15 cellular contexts compared by ENCODE assay signal in the genomic region with DNA sequence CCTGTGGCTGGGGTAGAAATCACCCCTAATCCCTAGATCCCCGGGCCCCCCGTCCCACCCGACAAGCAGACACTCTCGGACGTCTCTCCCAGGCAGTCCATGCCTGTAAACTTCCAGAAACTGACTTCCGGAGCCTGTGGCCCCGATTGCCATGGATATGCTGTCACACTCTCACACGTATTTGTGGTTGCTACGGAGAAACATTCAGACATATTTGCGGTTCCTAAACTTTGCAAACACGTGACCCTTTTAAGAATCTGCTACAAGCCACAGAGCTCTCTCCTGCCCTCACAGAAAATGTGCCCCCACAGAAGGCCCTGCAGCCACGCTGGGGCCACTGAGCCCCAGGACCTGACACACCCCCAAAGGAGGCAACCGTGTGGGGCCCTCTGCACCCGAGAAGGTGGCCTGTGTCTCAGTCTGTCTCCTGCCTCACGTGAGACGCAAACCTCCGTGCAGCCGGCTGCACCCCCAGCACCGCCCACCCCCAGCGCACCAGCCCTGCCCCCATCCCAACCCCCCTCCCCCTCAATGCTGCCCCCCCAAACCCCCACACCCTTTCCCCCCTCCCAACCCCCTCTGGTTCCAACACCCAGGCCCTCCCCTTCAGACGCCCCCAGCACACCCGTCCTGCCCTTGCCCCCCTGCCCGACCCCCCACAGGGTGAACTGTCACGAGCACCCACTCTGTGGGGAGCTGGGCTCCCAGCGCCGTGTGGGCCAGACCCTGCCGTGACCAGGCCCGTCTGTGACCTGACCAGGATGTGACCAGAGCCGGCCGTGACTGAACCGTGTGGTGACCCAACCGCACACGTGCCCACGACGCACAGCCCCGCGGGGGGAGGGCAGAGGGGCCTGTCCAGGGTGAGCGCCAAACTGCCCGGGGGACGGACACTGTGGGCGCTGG.
DNase-seq lines count a peak whose midpoint lies in the region; ATAC-seq and TF ChIP-seq lines count a peak whose summit lies in the region.
"Had no signal": no experiment of that assay in that cellular context is flagged by ENCODE, and none has a peak within 500 bp of the region (broad histone marks: within the 10 kb centered on the region; RNA-seq: fewer than 3 reads in every experiment).

No MANE protein-coding gene starts in this region.

- ATAC-seq in HG03432 (IDR thresholded peaks at IDR 0.05; ENCODE audit: unreplicated experiment): no peak
- no peak for ATAC-seq in GM19463 (IDR thresholded peaks at IDR 0.05; ENCODE audit: unreplicated experiment)
- ATAC-seq: activated CD8-positive, alpha-beta T cell treated with anti-CD3 and anti-CD28 coated beads, Interleukin-2, amount 10 ng/mL, durations not matched to agents 7 days and 5 days; psoas muscle had no signal

- TF ChIP-seq POLR2A in esophagus squamous epithelium (IDR thresholded peaks at IDR 0.05): no peak

- H3K27ac ChIP-seq in esophagus squamous epithelium: no peak overlapping the region
- H3K27ac ChIP-seq: PC-9, psoas muscle, stomach had no signal

- no peaks in the 10 kb centered on the region for H3K9me3 ChIP-seq in esophagus squamous epithelium
- H3K9me3 ChIP-seq: psoas muscle, stomach had no signal

- DNase-seq in EL (peak; percentile 91), RPMI7951 (ENCODE audit: low read depth) (peak; percentile 94), fibroblast of gingiva (ENCODE audit: low read depth) (peak; percentile 90), posterior vena cava (ENCODE audit: low spot score) (peak; percentile 71), esophagus squamous epithelium (lab: John Stamatoyannopoulos, UW) (no peak), RPMI8226 (no peak)
- DNase-seq: activated CD8-positive, alpha-beta T cell treated with anti-CD3 and anti-CD28 coated beads, Interleukin-2, amount 10 ng/mL, durations not matched to agents 7 days and 5 days; activated naive CD4-positive, alpha-beta T cell treated with anti-CD3 and anti-CD28 coated beads, Interleukin-2, amount 10 ng/mL, durations not matched to agents 7 days and 5 days; hippocampal formation; Kasumi-1; PC-9; psoas muscle; stomach had no signal

- H3K4me3 ChIP-seq in esophagus squamous epithelium: no peak overlapping the region
- H3K4me3 ChIP-seq: PC-9, psoas muscle, stomach had no signal

- no peak for TF ChIP-seq CTCF in esophagus squamous epithelium (IDR thresholded peaks at IDR 0.05)

- no peaks in the 10 kb centered on the region for H3K27me3 ChIP-seq in esophagus squamous epithelium
- H3K27me3 ChIP-seq: stomach had no signal

- intact Hi-C loops in posterior vena cava (cut with DNase I): loop anchor here in 1 of 2 donors (1.0 kb wide), 1 partner anchor 18 kb away; no protein-coding TSS in a partner anchor
- intact Hi-C loops in esophagus squamous epithelium (cut with DNase I): no loop called here

- WGBS in esophagus squamous epithelium, 2 donors: 92 to 93% methylated on average over 13 to 19 of the region's 41 CpGs

- peaks cover 0 to 5% (median 0%) of the 10 kb centered on the region in 3 donors for H3K36me3 ChIP-seq in esophagus squamous epithelium

- H3K4me1 ChIP-seq in esophagus squamous epithelium: peaks cover 0 to 10% (median 0%) of the 10 kb centered on the region in 3 donors
- H3K4me1 ChIP-seq: psoas muscle had no signal

Comparison
In these comparisons a context has a peak if more than half of its experiments do, and no peak if none do; other contexts are left out.
1. DNase-seq: peak in EL (single experiment), RPMI7951 (single experiment), fibroblast of gingiva (single experiment) and posterior vena cava (single experiment); none in esophagus squamous epithelium (single experiment) and RPMI8226 (single experiment).